In the genomic region with DNA sequence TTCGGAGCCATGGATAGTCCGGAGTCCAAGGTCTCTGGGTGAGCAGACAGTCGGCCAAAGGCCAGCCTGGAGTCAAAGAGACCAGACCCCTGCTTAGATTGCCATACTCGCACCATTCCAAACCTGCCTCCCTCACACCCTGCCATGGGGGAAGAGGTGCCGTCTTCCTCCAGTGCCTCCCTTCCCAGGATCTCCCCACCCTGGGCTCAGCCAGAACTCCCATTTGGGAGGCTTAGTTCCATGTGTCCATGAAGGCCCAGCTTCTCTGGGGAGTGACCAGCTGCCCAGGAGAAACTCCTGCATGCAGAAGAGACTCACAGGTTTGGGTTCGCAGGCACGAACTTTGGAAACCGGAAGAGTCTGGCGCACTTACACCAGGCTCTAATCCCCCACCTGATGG, we compare ENCODE assay signal across 28 cellular contexts. TPM values are rescaled to one million over a fixed set of nuclear protein-coding genes. Genes with fewer than 3 reads are reported as not detected.
"Had no signal": no experiment of that assay in that cellular context is flagged by ENCODE, and none has a peak within 500 bp of the region (broad histone marks: within the 10 kb centered on the region; RNA-seq: fewer than 3 reads in every experiment).

No MANE protein-coding gene starts in this region.

- H3K4me1 ChIP-seq: adrenal gland, pancreas, prostate gland, tibial nerve had no signal

- H3K27ac ChIP-seq: brain microvascular endothelial cell, dorsolateral prefrontal cortex, left ventricle myocardium inferior, pancreas, prostate gland, tibial nerve, VCaP had no signal

- H3K36me3 ChIP-seq: brain microvascular endothelial cell, pancreas, prostate gland had no signal

- H3K27ac Mint-ChIP-seq: activated naive CD4-positive, alpha-beta T cell treated with anti-CD3 and anti-CD28 coated beads for 36 hours; activated naive CD8-positive, alpha-beta T cell treated with anti-CD3 and anti-CD28 coated beads for 36 hours; natural killer cell; stimulated activated naive CD8-positive, alpha-beta T cell treated with anti-CD3 and anti-CD28 coated beads, Interleukin-15, Interleukin-2, amounts not matched to agents 100 ng/mL and 50 ng/mL, for 24 hours; T-helper 1 cell treated with Interleukin-12 subunit alpha and Interleukin-12 subunit beta and Interleukin-4 antibody, amounts not matched to agents 30 μg/mL and 1 μg/mL, for 36 hours had no signal

- H3K9me3 ChIP-seq: adrenal gland, heart left ventricle, left ventricle myocardium inferior, pancreas, prostate gland, SK-N-SH, tibial nerve had no signal

- H3K9me3 Mint-ChIP-seq: activated naive CD4-positive, alpha-beta T cell treated with anti-CD3 and anti-CD28 coated beads for 36 hours; activated naive CD8-positive, alpha-beta T cell treated with anti-CD3 and anti-CD28 coated beads for 36 hours; natural killer cell; stimulated activated naive CD8-positive, alpha-beta T cell treated with anti-CD3 and anti-CD28 coated beads, Interleukin-15, Interleukin-2, amounts not matched to agents 100 ng/mL and 50 ng/mL, for 24 hours; T-helper 1 cell treated with Interleukin-12 subunit alpha and Interleukin-12 subunit beta and Interleukin-4 antibody, amounts not matched to agents 30 μg/mL and 1 μg/mL, for 36 hours had no signal

- H3K27me3 ChIP-seq: adrenal gland, brain microvascular endothelial cell, dorsolateral prefrontal cortex, heart left ventricle, pancreas, tibial nerve had no signal

- DNase-seq: activated CD4-positive, alpha-beta T cell treated with anti-CD3 and anti-CD28 coated beads for 48 hours; activated CD4-positive, alpha-beta T cell treated with anti-CD3 and anti-CD28 coated beads, Interleukin-2, amount 50 U/mL, for 48 hours; activated CD8-positive, alpha-beta memory T cell treated with anti-CD3 and anti-CD28 coated beads for 24 hours; activated effector memory CD4-positive, alpha-beta T cell treated with Interleukin-2 at 50 U/mL for 16 hours; activated naive CD4-positive, alpha-beta T cell treated with anti-CD3 and anti-CD28 coated beads for 36 hours; activated naive CD8-positive, alpha-beta T cell treated with anti-CD3 and anti-CD28 coated beads for 36 hours; adrenal gland; brain microvascular endothelial cell; dorsolateral prefrontal cortex; effector memory CD4-positive, alpha-beta T cell; kidney glomerular epithelial cell; left ventricle myocardium inferior; mesendoderm; natural killer cell; pancreas; SK-N-SH; stimulated activated CD4-positive, alpha-beta T cell treated with anti-CD3 and anti-CD28 coated beads, Interleukin-2, amount 100 ng/mL, for 48 hours; SW 1271; T-helper 9 cell had no signal

- ATAC-seq: activated CD4-positive, CD25-positive, alpha-beta regulatory T cell treated with anti-CD3 and anti-CD28 coated beads, Interleukin-2, amount 50 U/mL, for 24 hours; natural killer cell had no signal

- H3K36me3 Mint-ChIP-seq: activated naive CD8-positive, alpha-beta T cell treated with anti-CD3 and anti-CD28 coated beads for 36 hours; natural killer cell had no signal

- H3K4me3 Mint-ChIP-seq: activated naive CD4-positive, alpha-beta T cell treated with anti-CD3 and anti-CD28 coated beads for 36 hours; activated naive CD8-positive, alpha-beta T cell treated with anti-CD3 and anti-CD28 coated beads for 36 hours; natural killer cell; stimulated activated naive CD8-positive, alpha-beta T cell treated with anti-CD3 and anti-CD28 coated beads, Interleukin-15, Interleukin-2, amounts not matched to agents 100 ng/mL and 50 ng/mL, for 24 hours; T-helper 1 cell treated with Interleukin-12 subunit alpha and Interleukin-12 subunit beta and Interleukin-4 antibody, amounts not matched to agents 30 μg/mL and 1 μg/mL, for 36 hours had no signal

- H3K4me1 Mint-ChIP-seq: activated naive CD8-positive, alpha-beta T cell treated with anti-CD3 and anti-CD28 coated beads for 36 hours; natural killer cell had no signal

- H3K4me3 ChIP-seq: adrenal gland, coronary artery, dorsolateral prefrontal cortex, heart left ventricle, left ventricle myocardium inferior, lung, pancreas, prostate gland, tibial nerve had no signal

RNA-seq across cellular contexts. Expression of a gene that starts 21.7 kb away (rescaled TPM):
- total RNA-seq: activated naive CD4-positive, alpha-beta T cell treated with anti-CD3 and anti-CD28 coated beads for 36 hours; activated naive CD8-positive, alpha-beta T cell treated with anti-CD3 and anti-CD28 coated beads for 36 hours; natural killer cell had no signal
